8 cellular contexts compared by ENCODE assay signal in the genomic region with DNA sequence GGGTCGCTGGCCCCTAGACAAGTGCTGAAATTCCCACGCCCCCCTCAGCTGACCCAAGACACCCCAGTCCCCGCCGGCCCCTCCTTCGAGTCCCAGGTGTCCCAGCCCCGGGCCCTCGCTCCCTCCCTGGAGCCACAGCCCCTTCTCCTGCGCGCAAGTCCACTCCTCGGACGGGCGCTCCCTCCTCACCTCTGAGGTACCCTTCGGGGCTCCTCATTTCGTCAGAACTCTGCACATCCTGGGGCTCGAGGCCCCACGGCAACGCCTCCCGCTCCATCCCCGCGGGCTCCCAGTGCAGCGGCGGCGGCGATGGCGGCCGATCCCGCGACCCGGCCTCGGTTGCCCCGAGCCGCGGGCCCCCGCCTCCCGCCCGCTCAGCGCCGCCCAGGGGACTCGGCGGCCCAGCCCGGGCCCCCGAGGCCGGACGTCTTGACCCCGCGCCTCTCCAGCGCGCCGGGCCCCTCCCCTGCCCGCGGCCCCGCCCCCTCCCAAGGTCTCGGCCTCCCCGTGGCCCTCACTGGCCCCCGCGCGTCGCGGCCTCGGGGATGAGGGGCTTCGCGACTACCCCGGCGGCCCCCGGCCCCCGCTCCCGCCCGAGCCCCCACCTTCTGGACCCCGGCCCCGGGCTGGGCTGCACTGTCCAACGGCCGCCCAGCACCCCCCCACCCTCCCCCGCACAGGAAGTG. TPM values are rescaled to one million over a fixed set of nuclear protein-coding genes. Genes with fewer than 3 reads are reported as not detected.
DNase-seq lines count a peak whose midpoint lies in the region; ATAC-seq and TF ChIP-seq lines count a peak whose summit lies in the region.

A gene (minus strand): TSS at position 430 of the 686 bp plus-strand sequence. CDS start 153 bp downstream, at position 277.

- H3K27me3 ChIP-seq in brain microvascular endothelial cell (replicated peaks) = no peaks in the 10 kb centered on the region
- no peaks in the 10 kb centered on the region for H3K27me3 ChIP-seq in iPS-20b (ENCODE audit: insufficient read depth, low read length)
- H3K27me3 ChIP-seq in sigmoid colon = no peaks in the 10 kb centered on the region

- in situ Hi-C loops in brain microvascular endothelial cell (cut with HindIII; ENCODE audit: low pct_ligation_motif_present, low sequenced_read_pairs) = no loop called here

- peak; percentile 15 for ATAC-seq in HG02938 (IDR thresholded peaks at IDR 0.05; ENCODE audit: unreplicated experiment)

- no peak for TF ChIP-seq EP300 in sigmoid colon (IDR thresholded peaks at IDR 0.05)

- peak; percentile 45 for DNase-seq in stimulated activated CD4-positive, alpha-beta T cell treated with anti-CD3 and anti-CD28 coated beads, Interleukin-12 subunit alpha, Interleukin-12 subunit beta, amount 100 ng/mL, for 4 hours
- no peak for DNase-seq in stimulated activated CD4-positive, alpha-beta T cell treated with anti-CD3 and anti-CD28 coated beads, Interleukin-1b, Interleukin-23, amount 100 ng/mL, for 48 hours
- DNase-seq in RPMI7951 (ENCODE audit: low read depth) (peak; percentile 48), brain microvascular endothelial cell (no peak), sigmoid colon (peak; percentile 79), foreskin melanocyte (no peak)

- H3K4me1 ChIP-seq in iPS-20b (ENCODE audit: insufficient read depth, low read length) = peaks cover 4% of the 10 kb centered on the region; the same call in 1 of the 2 replicates
- H3K4me1 ChIP-seq in sigmoid colon = peaks cover 0 to 26% (median 14%) of the 10 kb centered on the region in 4 donors

- no peak for TF ChIP-seq POLR2A in sigmoid colon (IDR thresholded peaks at IDR 0.05)

- intact Hi-C loops in sigmoid colon (cut with DNase I) = loop anchor here (2.0 to 5.0 kb wide), 2 partner anchors 79 to 131 kb away; a partner anchor contains a TSS

- H3K9ac ChIP-seq in iPS-20b (ENCODE audit: low read depth, low read length) = peak within 1 kb of the TSS; percentile 93

- H3K9me3 ChIP-seq in iPS-20b (ENCODE audit: insufficient read depth, low read depth, low read length) = no peaks in the 10 kb centered on the region
- H3K9me3 ChIP-seq in sigmoid colon = no peaks in the 10 kb centered on the region

- H3K36me3 ChIP-seq in brain microvascular endothelial cell (replicated peaks) (peaks cover 4% of the 10 kb centered on the region), iPS-20b (ENCODE audit: insufficient read depth, low read depth, low read length) (peaks cover 11% of the 10 kb centered on the region; the same call in 1 of the 2 replicates), sigmoid colon (peaks cover 0 to 22% (median 0%) of the 10 kb centered on the region in 4 donors)

- H3K4me3 ChIP-seq in brain microvascular endothelial cell (ENCODE audit: low read depth, low read length) = peak within 1 kb of the TSS; percentile 75
- peak within 1 kb of the TSS; percentile 89 for H3K4me3 ChIP-seq in iPS-20b (ENCODE audit: low read length)
- peak within 1 kb of the TSS; percentile 61 to 88 (median 77) for H3K4me3 ChIP-seq in sigmoid colon

- no peak for TF ChIP-seq CTCF in brain microvascular endothelial cell (IDR thresholded peaks at IDR 0.05; ENCODE audit: low read depth, low read length, missing control alignments)
- no peak for TF ChIP-seq CTCF in sigmoid colon (IDR thresholded peaks at IDR 0.05)

- 1% methylated on average over 73 of the region's 73 CpGs for WGBS in sigmoid colon, 2 donors

- H3K27ac ChIP-seq in brain microvascular endothelial cell (peak within 1 kb of the TSS; percentile 88), iPS-20b (ENCODE audit: low read length) (peak within 1 kb of the TSS; percentile 96), sigmoid colon (peak within 1 kb of the TSS; percentile 94 to 100 (median 100))

RNA-seq across cellular contexts. Expression of the gene that starts here (rescaled TPM):
- total RNA-seq in RPMI7951 (2014; rRNA removed; shearing (Covaris generic)) = 17.5 and 19.1 TPM in 2 replicates
- total RNA-seq in sigmoid colon = 10 to 100 TPM; 32.4 to 55.9 (median 42.7) TPM
- polyA plus RNA-seq in sigmoid colon = 10 to 100 TPM; 46.2 to 61.0 (median 54.8) TPM

Comparison
In these comparisons a context has a peak if more than half of its experiments do, and no peak if none do; other contexts are left out.
1. DNase-seq: peak in stimulated activated CD4-positive, alpha-beta T cell treated with anti-CD3 and anti-CD28 coated beads, Interleukin-12 subunit alpha, Interleukin-12 subunit beta, amount 100 ng/mL, for 4 hours (single experiment), RPMI7951 (single experiment) and sigmoid colon (single experiment); none in stimulated activated CD4-positive, alpha-beta T cell treated with anti-CD3 and anti-CD28 coated beads, Interleukin-1b, Interleukin-23, amount 100 ng/mL, for 48 hours (single experiment), brain microvascular endothelial cell (single experiment) and foreskin melanocyte (single experiment).
2. Peak in every context shown above with its lines, with median percentiles within 50 percentile points of each other: H3K27ac ChIP-seq and H3K4me3 ChIP-seq.